In the genomic region with DNA sequence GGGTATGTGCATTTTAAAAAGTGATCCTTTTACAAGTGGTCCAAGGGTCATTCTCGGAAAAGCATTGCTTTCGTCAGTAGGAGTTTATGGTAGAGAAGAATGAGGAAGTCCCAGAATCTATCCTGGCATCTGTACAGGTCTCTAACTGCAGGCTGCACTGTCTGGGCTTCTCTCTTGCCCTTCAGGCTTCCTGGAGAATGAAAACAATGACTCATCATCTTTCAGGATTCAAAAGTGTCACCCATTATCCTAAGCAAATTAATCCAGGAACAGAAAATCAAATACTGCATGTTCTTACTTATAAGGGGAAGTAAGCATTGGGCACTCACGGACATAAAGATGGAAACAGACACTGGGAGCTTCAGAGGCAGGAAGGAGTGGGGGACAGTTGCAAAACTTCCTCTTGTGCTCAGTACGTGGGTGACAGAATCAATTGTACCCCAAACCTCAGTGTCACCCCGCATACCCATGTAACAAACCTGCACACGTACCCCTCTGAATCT, we compare ENCODE assay signal across 8 cellular contexts.
DNase-seq lines count a peak whose midpoint lies in the region; ATAC-seq, FAIRE-seq and TF ChIP-seq lines count a peak whose summit lies in the region.

No MANE protein-coding gene starts in this region.

- H3K79me2 ChIP-seq in K562 (ENCODE audit: control insufficient read depth, insufficient read depth, low read length) (peaks cover 10% of the 10 kb centered on the region), HepG2 (ENCODE audit: insufficient read depth, low read length) (no peaks in the 10 kb centered on the region)

- in situ Hi-C loops in K562 (cut with MboI) (no loop called here), HepG2 (cut with HindIII; ENCODE audit: extremely low pct_ligation_motif_present, low pct_unique_long_range_greater_than_20kb) (no loop called here)

- H3K4me2 ChIP-seq in K562 (ENCODE audit: insufficient read depth, low read length) (peak overlapping the region; percentile 65), HepG2 (ENCODE audit: low read depth, low read length) (peak overlapping the region; percentile 44)

- DNase-seq in A673 (ENCODE audit: low spot score) (peak; percentile 60), KG1 (lab: John Stamatoyannopoulos, UW) (peak; percentile 30), K562 (ENCODE audit: extremely low read depth in 1 of 4, low spot score in 3 of 4) (peak in 3 of 4 experiments; percentile 42 to 90 (median 81)), HepG2 (ENCODE audit: low spot score) (peak; percentile 47), aorta (no peak)
- DNase-seq in activated CD4-positive, alpha-beta T cell treated with anti-CD3 and anti-CD28 coated beads for 48 hours, result no peak
- no peak for DNase-seq in activated T-helper 2 cell treated with anti-CD3 and anti-CD28 coated beads, Interferon-gamma antibody, Interleukin-2, Interleukin-4, amounts not matched to agents 10 μg/mL and 5 μg/mL and 100 μg/mL, durations not matched to agents 14 hours and 24 hours and 36 hours (ENCODE audit: low spot score)

- H3K4me1 Mint-ChIP-seq in activated T-helper 2 cell treated with anti-CD3 and anti-CD28 coated beads, Interferon-gamma antibody, Interleukin-2, Interleukin-4, amounts not matched to agents 10 μg/mL and 5 μg/mL and 100 μg/mL, durations not matched to agents 14 hours and 24 hours and 36 hours (ENCODE audit: low read depth), result no peaks in the 10 kb centered on the region

- no peak for TF ChIP-seq POLR2A in K562 (conservative IDR thresholded peaks at IDR 0.05)
- TF ChIP-seq POLR2A in HepG2 (IDR thresholded peaks at IDR 0.05; ENCODE audit: insufficient read depth in 1 of 2, low read depth in 2 of 2, low read length in 2 of 2), result no peak

- POLR2A ChIA-PET in A673 (lab: Charles Lee; ENCODE audit: low non-redundant PET), result no interaction called here
- POLR2A ChIA-PET in K562 (lab: Yijun Ruan, JAX), result interaction anchor here (1.0 to 1.3 kb wide), 3 partner anchors 12 to 13 kb away, joined by 3 read pairs; no protein-coding TSS in a partner anchor
- POLR2A ChIA-PET in HepG2 (lab: Yijun Ruan, JAX), result no interaction called here

- H3K4me3 ChIP-seq in A673 (ENCODE audit: low read depth, low read length, poor library complexity, severe bottlenecking) (no peak overlapping the region), K562 (no peak overlapping the region), HepG2 (replicated peaks in 1 of 3; ENCODE audit: insufficient read depth in 1 of 3, low read depth in 2 of 3, low read length in 3 of 3) (no peak overlapping the region), aorta (ENCODE audit: low read length in 2 of 2) (no peak overlapping the region)

- peak; percentile 23 to 50; a peak in 3 of 4 replicates for TF ChIP-seq RAD21 in K562 (CRISPR knock-in tag; conservative IDR thresholded peaks at IDR 0.05 in 1 of 2, IDR thresholded peaks at IDR 0.05 in 1 of 2)
- TF ChIP-seq RAD21 in HepG2 (CRISPR knock-in tag; IDR thresholded peaks at IDR 0.05), result no peak

- H4K20me1 ChIP-seq in K562 (replicated peaks; ENCODE audit: control insufficient read depth, insufficient read depth, low read length) (no peaks in the 10 kb centered on the region), HepG2 (ENCODE audit: insufficient read depth, low read length) (no peaks in the 10 kb centered on the region)

- FAIRE-seq in K562 (lab: Jason Lieb, UNC) (peak; percentile 85), HepG2 (lab: Jason Lieb, UNC) (no peak)

- no TSS peak for BruUV-seq in A673 (replicated peaks; lab: Mats Ljungman, UMichigan)
- BruUV-seq in K562 (replicated peaks; lab: Mats Ljungman, UMichigan), result no TSS peak
- BruUV-seq in HepG2 (replicated peaks; lab: Mats Ljungman, UMichigan), result no TSS peak

- 3% methylated on average over 6 of the region's 6 CpGs for WGBS in K562 (ENCODE audit: insufficient coverage, low coverage, missing lambda C conversion rate)
- 51% methylated on average over 6 of the region's 6 CpGs for WGBS in HepG2 (ENCODE audit: low lambda C conversion rate)
- WGBS in aorta, 2 donors, result 52 to 53% methylated on average over 6 of the region's 6 CpGs

- H2AFZ ChIP-seq in K562 (ENCODE audit: low read depth, low read length) (peak overlapping the region; percentile 51), HepG2 (ENCODE audit: low read length) (no peak overlapping the region)

- no peaks in the 10 kb centered on the region for H3K9me1 ChIP-seq in K562 (ENCODE audit: control insufficient read depth, insufficient read depth, low read length)

- H3K27ac Mint-ChIP-seq in activated T-helper 2 cell treated with anti-CD3 and anti-CD28 coated beads, Interferon-gamma antibody, Interleukin-2, Interleukin-4, amounts not matched to agents 10 μg/mL and 5 μg/mL and 100 μg/mL, durations not matched to agents 14 hours and 24 hours and 36 hours, result no peak overlapping the region

- H3K36me3 ChIP-seq in A673 (ENCODE audit: insufficient read depth, low read length, poor library complexity, severe bottlenecking), result no peaks in the 10 kb centered on the region
- H3K36me3 ChIP-seq in K562 (ENCODE audit: control insufficient read depth, insufficient read depth, low read length), result 0 out of 3 replicates have a peak, but pooled peaks cover 5% of the 10 kb centered on the region
- H3K36me3 ChIP-seq in HepG2 (replicated peaks in 1 of 2; ENCODE audit: control insufficient read depth in 1 of 2, insufficient read depth in 2 of 2, low read length in 2 of 2), result no peaks in the 10 kb centered on the region
- no peaks in the 10 kb centered on the region for H3K36me3 ChIP-seq in aorta (ENCODE audit: control insufficient read depth in 1 of 2, insufficient read depth in 2 of 2, low read length in 1 of 2)

- H3K27me3 Mint-ChIP-seq in activated T-helper 2 cell treated with anti-CD3 and anti-CD28 coated beads, Interferon-gamma antibody, Interleukin-2, Interleukin-4, amounts not matched to agents 10 μg/mL and 5 μg/mL and 100 μg/mL, durations not matched to agents 14 hours and 24 hours and 36 hours (ENCODE audit: low read depth), result peaks cover 10% of the 10 kb centered on the region

- H3K27ac ChIP-seq in A673 (ENCODE audit: low read depth, low read length, poor library complexity, severe bottlenecking) (peak overlapping the region; percentile 19), K562 (ENCODE audit: extremely low read depth, low read depth, low read length) (peak overlapping the region; percentile 80), HepG2 (ENCODE audit: extremely low read length, insufficient read depth, low read length) (no peak overlapping the region), aorta (ENCODE audit: low read depth in 1 of 2, low read length in 2 of 2) (no peak overlapping the region)

- CTCF ChIA-PET in A673 (lab: Charles Lee), result no interaction called here
- CTCF ChIA-PET in K562 (lab: Yijun Ruan, JAX; ENCODE audit: low intra/inter-chr PET ratio), result no interaction called here
- CTCF ChIA-PET in HepG2 (lab: Yijun Ruan, JAX; ENCODE audit: low intra/inter-chr PET ratio, low total read pairs), result no interaction called here

- peak; percentile 72 for ATAC-seq in K562
- ATAC-seq in HepG2, result peak; percentile 63
- peak; percentile 75 for ATAC-seq in aorta (ENCODE audit: low FRiP score)
- ATAC-seq in GM18498 (IDR thresholded peaks at IDR 0.05; ENCODE audit: unreplicated experiment), result no peak

- intact Hi-C loops in A673 (cut with micrococcal nuclease; ENCODE audit: unreplicated experiment), result loop anchor here (10.0 kb wide), 1 partner anchor 1779 kb away; a partner anchor contains a TSS
- intact Hi-C loops in K562 (cut with micrococcal nuclease), result loop anchor here (1.0 to 2.0 kb wide), 3 partner anchors 23 to 51 kb away; no protein-coding TSS in a partner anchor
- intact Hi-C loops in HepG2 (cut with micrococcal nuclease; ENCODE audit: unreplicated experiment), result no loop called here
- intact Hi-C loops in aorta (cut with DNase I), result loop anchor here in 1 of 2 donors (2.0 kb wide), 1 partner anchor 49 kb away; no protein-coding TSS in a partner anchor
- intact Hi-C loops in activated T-helper 2 cell treated with anti-CD3 and anti-CD28 coated beads, Interferon-gamma antibody, Interleukin-2, Interleukin-4, amounts not matched to agents 10 μg/mL and 5 μg/mL and 100 μg/mL, durations not matched to agents 14 hours and 24 hours and 36 hours (cut with micrococcal nuclease), result no loop called here

- H3K9me3 Mint-ChIP-seq in activated T-helper 2 cell treated with anti-CD3 and anti-CD28 coated beads, Interferon-gamma antibody, Interleukin-2, Interleukin-4, amounts not matched to agents 10 μg/mL and 5 μg/mL and 100 μg/mL, durations not matched to agents 14 hours and 24 hours and 36 hours, result no peaks in the 10 kb centered on the region

- no peaks in the 10 kb centered on the region for H3K27me3 ChIP-seq in A673 (replicated peaks; ENCODE audit: insufficient read depth, low read depth, low read length, poor library complexity)
- no peaks in the 10 kb centered on the region for H3K27me3 ChIP-seq in K562 (ENCODE audit: control insufficient read depth in 2 of 2, insufficient read depth in 2 of 2, low read length in 2 of 2)
- H3K27me3 ChIP-seq in HepG2 (ENCODE audit: control insufficient read depth in 1 of 2, insufficient read depth in 2 of 2, low read length in 2 of 2), result no peaks in the 10 kb centered on the region
- no peaks in the 10 kb centered on the region for H3K27me3 ChIP-seq in aorta (ENCODE audit: control insufficient read depth in 1 of 2, insufficient read depth in 2 of 2, low read length in 1 of 2)

- TF ChIP-seq EP300 in K562 (IDR thresholded peaks at IDR 0.05; ENCODE audit: low read length) (peak; percentile 96), HepG2 (IDR thresholded peaks at IDR 0.05; ENCODE audit: low read depth in 2 of 2, low read length in 2 of 2) (no peak; a peak in 1 of 4 replicates), HepG2 (CRISPR knock-in tag; IDR thresholded peaks at IDR 0.05; ENCODE audit: borderline replicate concordance) (no peak)

- peaks cover 3% of the 10 kb centered on the region for H3K9me3 ChIP-seq in A673 (ENCODE audit: low read depth, low read length, poor library complexity, severe bottlenecking)
- H3K9me3 ChIP-seq in K562 (replicated peaks; ENCODE audit: control insufficient read depth, insufficient read depth, low read depth, low read length), result no peaks in the 10 kb centered on the region
- H3K9me3 ChIP-seq in HepG2 (ENCODE audit: low read length), result no peaks in the 10 kb centered on the region
- H3K9me3 ChIP-seq in aorta (ENCODE audit: control insufficient read depth, low read length), result no peaks in the 10 kb centered on the region

- TF ChIP-seq CTCF in A673 (conservative IDR thresholded peaks at IDR 0.05; ENCODE audit: low read depth, low read length) (no peak), K562 (IDR thresholded peaks at IDR 0.05 in 2 of 3, conservative IDR thresholded peaks at IDR 0.05 in 1 of 3; ENCODE audit: insufficient read depth in 2 of 3, low read depth in 1 of 3, low read length in 3 of 3) (no peak), HepG2 (CRISPR knock-in tag; IDR thresholded peaks at IDR 0.05) (no peak)

- H3K9ac ChIP-seq in K562 (ENCODE audit: insufficient read depth in 1 of 2, low read depth in 2 of 2, low read length in 2 of 2) (peak overlapping the region in 1 of 2 experiments; percentile 43; a peak in 3 of 4 replicates), HepG2 (ENCODE audit: insufficient read depth, low read depth, low read length) (no peak overlapping the region)

- H3K4me3 Mint-ChIP-seq in activated T-helper 2 cell treated with anti-CD3 and anti-CD28 coated beads, Interferon-gamma antibody, Interleukin-2, Interleukin-4, amounts not matched to agents 10 μg/mL and 5 μg/mL and 100 μg/mL, durations not matched to agents 14 hours and 24 hours and 36 hours (ENCODE audit: low read depth), result no peak overlapping the region

- H3K4me1 ChIP-seq in A673 (ENCODE audit: insufficient read depth, low read length, poor library complexity, severe bottlenecking), result peaks cover 32% of the 10 kb centered on the region
- peaks cover 42 to 65% of the 10 kb centered on the region in 2 experiments for H3K4me1 ChIP-seq in K562 (replicated peaks in 1 of 2; ENCODE audit: control insufficient read depth in 2 of 2, insufficient read depth in 2 of 2, low read length in 2 of 2)
- H3K4me1 ChIP-seq in HepG2 (ENCODE audit: insufficient read depth, low read length), result peaks cover 23% of the 10 kb centered on the region
- H3K4me1 ChIP-seq in aorta (ENCODE audit: control insufficient read depth in 1 of 2, insufficient read depth in 2 of 2, low read length in 2 of 2), result peaks cover 3 to 14% of the 10 kb centered on the region in 2 donors

- no peaks in the 10 kb centered on the region for H3K36me3 Mint-ChIP-seq in activated T-helper 2 cell treated with anti-CD3 and anti-CD28 coated beads, Interferon-gamma antibody, Interleukin-2, Interleukin-4, amounts not matched to agents 10 μg/mL and 5 μg/mL and 100 μg/mL, durations not matched to agents 14 hours and 24 hours and 36 hours (ENCODE audit: low read depth)

Comparison
In these comparisons a context has a peak if more than half of its experiments do, and no peak if none do; other contexts are left out.
1. DNase-seq: peak in A673 (single experiment), KG1 (single experiment), K562 (3 of 4) and HepG2 (single experiment); none in aorta (0 of 2), activated CD4-positive, alpha-beta T cell treated with anti-CD3 and anti-CD28 coated beads for 48 hours (single experiment) and activated T-helper 2 cell treated with anti-CD3 and anti-CD28 coated beads, Interferon-gamma antibody, Interleukin-2, Interleukin-4, amounts not matched to agents 10 μg/mL and 5 μg/mL and 100 μg/mL, durations not matched to agents 14 hours and 24 hours and 36 hours (single experiment).
2. H3K27ac ChIP-seq: peak in A673 (single experiment) and K562 (single experiment); none in HepG2 (single experiment) and aorta (0 of 2).
3. intact Hi-C loops: an anchor here in A673 (10.0 kb wide) and K562 (1.0 to 2.0 kb wide); none called in HepG2 and activated T-helper 2 cell treated with anti-CD3 and anti-CD28 coated beads, Interferon-gamma antibody, Interleukin-2, Interleukin-4, amounts not matched to agents 10 μg/mL and 5 μg/mL and 100 μg/mL, durations not matched to agents 14 hours and 24 hours and 36 hours.